1 cellular context compared by ENCODE assay signal in genomic region chrX:106973433-106974149, GRCh38.
TF ChIP-seq lines count a peak whose summit lies in the region.

No MANE protein-coding gene starts in this region.

TF ChIP-seq in WTC11, 78 proteins besides CTCF, POLR2A, EP300 and RAD21 (continued from another document):
- TF ChIP-seq, protein P1, sequence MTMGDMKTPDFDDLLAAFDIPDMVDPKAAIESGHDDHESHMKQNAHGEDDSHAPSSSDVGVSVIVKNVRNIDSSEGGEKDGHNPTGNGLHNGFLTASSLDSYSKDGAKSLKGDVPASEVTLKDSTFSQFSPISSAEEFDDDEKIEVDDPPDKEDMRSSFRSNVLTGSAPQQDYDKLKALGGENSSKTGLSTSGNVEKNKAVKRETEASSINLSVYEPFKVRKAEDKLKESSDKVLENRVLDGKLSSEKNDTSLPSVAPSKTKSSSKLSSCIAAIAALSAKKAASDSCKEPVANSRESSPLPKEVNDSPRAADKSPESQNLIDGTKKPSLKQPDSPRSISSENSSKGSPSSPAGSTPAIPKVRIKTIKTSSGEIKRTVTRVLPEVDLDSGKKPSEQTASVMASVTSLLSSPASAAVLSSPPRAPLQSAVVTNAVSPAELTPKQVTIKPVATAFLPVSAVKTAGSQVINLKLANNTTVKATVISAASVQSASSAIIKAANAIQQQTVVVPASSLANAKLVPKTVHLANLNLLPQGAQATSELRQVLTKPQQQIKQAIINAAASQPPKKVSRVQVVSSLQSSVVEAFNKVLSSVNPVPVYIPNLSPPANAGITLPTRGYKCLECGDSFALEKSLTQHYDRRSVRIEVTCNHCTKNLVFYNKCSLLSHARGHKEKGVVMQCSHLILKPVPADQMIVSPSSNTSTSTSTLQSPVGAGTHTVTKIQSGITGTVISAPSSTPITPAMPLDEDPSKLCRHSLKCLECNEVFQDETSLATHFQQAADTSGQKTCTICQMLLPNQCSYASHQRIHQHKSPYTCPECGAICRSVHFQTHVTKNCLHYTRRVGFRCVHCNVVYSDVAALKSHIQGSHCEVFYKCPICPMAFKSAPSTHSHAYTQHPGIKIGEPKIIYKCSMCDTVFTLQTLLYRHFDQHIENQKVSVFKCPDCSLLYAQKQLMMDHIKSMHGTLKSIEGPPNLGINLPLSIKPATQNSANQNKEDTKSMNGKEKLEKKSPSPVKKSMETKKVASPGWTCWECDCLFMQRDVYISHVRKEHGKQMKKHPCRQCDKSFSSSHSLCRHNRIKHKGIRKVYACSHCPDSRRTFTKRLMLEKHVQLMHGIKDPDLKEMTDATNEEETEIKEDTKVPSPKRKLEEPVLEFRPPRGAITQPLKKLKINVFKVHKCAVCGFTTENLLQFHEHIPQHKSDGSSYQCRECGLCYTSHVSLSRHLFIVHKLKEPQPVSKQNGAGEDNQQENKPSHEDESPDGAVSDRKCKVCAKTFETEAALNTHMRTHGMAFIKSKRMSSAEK (CRISPR knock-in tag; IDR thresholded peaks at IDR 0.05; ENCODE audit: borderline replicate concordance), result no peak
- TF ChIP-seq NR2C2 (CRISPR knock-in tag; IDR thresholded peaks at IDR 0.05), result no peak
